Comparison of ENCODE assay signal across 12 cellular contexts in genomic region chr12:12902036-12902435, GRCh38. TPM values are rescaled to one million over a fixed set of nuclear protein-coding genes. Genes with fewer than 3 reads are reported as not detected.
DNase-seq lines count a peak whose midpoint lies in the region; ATAC-seq and TF ChIP-seq lines count a peak whose summit lies in the region.
"Had no signal": no experiment of that assay in that cellular context is flagged by ENCODE, and none has a peak within 500 bp of the region (broad histone marks: within the 10 kb centered on the region; RNA-seq: fewer than 3 reads in every experiment).

No MANE protein-coding gene starts in this region.

- H3K4me2 ChIP-seq in skeletal muscle satellite cell (ENCODE audit: low read length), result peak overlapping the region; percentile 74

- H3K27me3 ChIP-seq in heart left ventricle, result peaks cover 0 to 6% (median 0%) of the 10 kb centered on the region in 9 donors
- no peaks in the 10 kb centered on the region for H3K27me3 ChIP-seq in skeletal muscle satellite cell (ENCODE audit: control insufficient read depth, insufficient read depth, low read length)
- H3K27me3 ChIP-seq in dorsolateral prefrontal cortex, result peaks cover 0 to 3% (median 0%) of the 10 kb centered on the region in 45 donors

- H3K4me1 ChIP-seq in heart left ventricle (peaks cover 0 to 15% (median 0%) of the 10 kb centered on the region in 12 donors), skeletal muscle satellite cell (ENCODE audit: control insufficient read depth, insufficient read depth, low read length) (peaks cover 39% of the 10 kb centered on the region), mucosa of descending colon (ENCODE audit: low read depth) (peaks cover 13% of the 10 kb centered on the region)

- peak overlapping the region; percentile 41 for H3K27ac ChIP-seq in adipose tissue (ENCODE audit: low read depth, low read length)
- H3K27ac ChIP-seq in heart left ventricle, result peak overlapping the region in 10 of 12 donors; percentile 10 to 67 (median 40)
- H3K27ac ChIP-seq in dorsolateral prefrontal cortex, result no peak overlapping the region
- H3K27ac ChIP-seq: C4-2B had no signal

- H3K9ac ChIP-seq in skeletal muscle satellite cell (ENCODE audit: low read depth, low read length), result peak overlapping the region; percentile 76

- H3K36me3 ChIP-seq in heart left ventricle (no peaks in the 10 kb centered on the region), skeletal muscle satellite cell (ENCODE audit: insufficient read depth, low read length) (peaks cover 5% of the 10 kb centered on the region), mucosa of descending colon (ENCODE audit: low read depth) (no peaks in the 10 kb centered on the region)

- H3K9me3 ChIP-seq in heart left ventricle (no peaks in the 10 kb centered on the region), skeletal muscle satellite cell (replicated peaks; ENCODE audit: low read length) (no peaks in the 10 kb centered on the region), mucosa of descending colon (no peaks in the 10 kb centered on the region)

- ATAC-seq in heart left ventricle (peak in 1 of 4 donors; percentile 48), GM21367 (IDR thresholded peaks at IDR 0.05; ENCODE audit: unreplicated experiment) (no peak), mucosa of descending colon (no peak)

- DNase-seq in GM03348 (ENCODE audit: low spot score) (peak; percentile 61), heart left ventricle (no peak), dorsolateral prefrontal cortex (no peak), mucosa of descending colon (no peak), ureter (ENCODE audit: low spot score) (no peak)
- DNase-seq: activated naive CD4-positive, alpha-beta T cell treated with Interleukin-2 at 50 U/mL for 16 hours; NCI-H2081 treated with DMSO at 0.1 percent for 48 hours had no signal

- no peak overlapping the region for H3K4me3 ChIP-seq in heart left ventricle
- peak overlapping the region; percentile 32 for H3K4me3 ChIP-seq in skeletal muscle satellite cell (ENCODE audit: low read length)
- H3K4me3 ChIP-seq in dorsolateral prefrontal cortex, result no peak overlapping the region
- H3K4me3 ChIP-seq in mucosa of descending colon, result no peak overlapping the region

- no peak for TF ChIP-seq POLR2A in heart left ventricle (IDR thresholded peaks at IDR 0.05)

- intact Hi-C loops in heart left ventricle (cut with DNase I) (no loop called here), dorsolateral prefrontal cortex (cut with DNase I) (no loop called here), mucosa of descending colon (cut with DNase I, micrococcal nuclease) (no loop called here)

- TF ChIP-seq CTCF in heart left ventricle (IDR thresholded peaks at IDR 0.05) (no peak), dorsolateral prefrontal cortex (IDR thresholded peaks at IDR 0.05 in 54 of 56, conservative IDR thresholded peaks at IDR 0.05 in 2 of 56; ENCODE audit: low read depth in 1 of 56, partially characterized antibody in 56 of 56) (no peak), mucosa of descending colon (IDR thresholded peaks at IDR 0.05) (no peak)

RNA-seq across cellular contexts. Expression of gene GPRC5A, which starts 10.7 kb away (rescaled TPM):
- polyA plus RNA-seq in adipose tissue (10 to 100 TPM in 2 of 3 donors, 1 to 10 TPM in 1; 1.4 to 49.4 (median 12.1) TPM), heart left ventricle (under 1 TPM; 0.40 to 0.61 TPM)
- total RNA-seq in heart left ventricle (1 to 10 TPM in 6 of 9 donors, under 1 TPM in 3; 0.27 to 5.3 (median 1.3) TPM), dorsolateral prefrontal cortex (10 to 100 TPM in 1 of 120 experiments, 1 to 10 TPM in 51, under 1 TPM in 66, not detected in 2; 0.07 to 26.8 (median 0.88) TPM), mucosa of descending colon (100 to 1,000 TPM; 136 to 326 (median 320) TPM), ureter (26.2 TPM)
- 11.4 and 12.7 TPM in 2 replicates for total RNA-seq in skeletal muscle satellite cell (2012; rRNA removed)

RNA-seq across cellular contexts. Expression of gene GPRC5D, which starts 49.9 kb away (rescaled TPM):
- polyA plus RNA-seq in adipose tissue, result under 1 TPM in 2 of 3 donors, not detected in 1; 0.13 to 0.15 TPM
- not detected for total RNA-seq in heart left ventricle
- under 1 TPM in 1 of 2 donors, not detected in 1; 0.11 TPM for polyA plus RNA-seq in heart left ventricle
- not detected in 2 replicates for total RNA-seq in skeletal muscle satellite cell (2012; rRNA removed)
- total RNA-seq in dorsolateral prefrontal cortex, result under 1 TPM in 2 of 120 experiments, not detected in 118; 0.45 to 0.73 TPM
- total RNA-seq in mucosa of descending colon, result not detected
- 0.47 TPM for total RNA-seq in ureter
- total RNA-seq: endodermal cell had no signal

Comparison
In these comparisons a context has a peak if more than half of its experiments do, and no peak if none do; other contexts are left out.
1. H3K27ac ChIP-seq: peak in adipose tissue (single experiment) and heart left ventricle (10 of 12); none in dorsolateral prefrontal cortex (0 of 59).